Comparison of ENCODE assay signal across 8 cellular contexts in genomic region chr11:60251485-60252207, GRCh38. TPM values are rescaled to one million over a fixed set of nuclear protein-coding genes. Genes with fewer than 3 reads are reported as not detected.
DNase-seq lines count a peak whose midpoint lies in the region; ATAC-seq and TF ChIP-seq lines count a peak whose summit lies in the region.

No MANE protein-coding gene starts in this region.

- H3K4me3 ChIP-seq in HAP-1 (no peak overlapping the region), SJCRH30 (no peak overlapping the region), tibial nerve (no peak overlapping the region)

- in situ Hi-C loops in HAP-1 (cut with MboI; ENCODE audit: low sequenced_read_pairs) = loop anchor here (10.0 kb wide), 1 partner anchor 427 kb away; no protein-coding TSS in a partner anchor

- H3K27me3 ChIP-seq in HAP-1 (ENCODE audit: low read depth) (no peaks in the 10 kb centered on the region), SJCRH30 (no peaks in the 10 kb centered on the region), tibial nerve (no peaks in the 10 kb centered on the region)

- peaks cover 3% of the 10 kb centered on the region; the same call in 1 of the 2 replicates for H3K4me1 ChIP-seq in HAP-1
- no peaks in the 10 kb centered on the region for H3K4me1 ChIP-seq in SJCRH30
- H3K4me1 ChIP-seq in tibial nerve = peaks cover 0 to 8% (median 0%) of the 10 kb centered on the region in 4 donors

- H3K27ac ChIP-seq in C4-2B = no peak overlapping the region
- H3K27ac ChIP-seq in SJCRH30 = no peak overlapping the region
- peak overlapping the region in 1 of 4 donors; percentile 62 for H3K27ac ChIP-seq in tibial nerve

- TF ChIP-seq CTCF in C4-2B (conservative IDR thresholded peaks at IDR 0.05) (peak; percentile 21), tibial nerve (IDR thresholded peaks at IDR 0.05) (peak in 4 of 5 experiments; percentile 28 to 41 (median 34))

- DNase-seq in HAP-1 (ENCODE audit: low spot score in 2 of 2) (peak; percentile 72 to 74), SJCRH30 (peak; percentile 31 to 80), left cardiac atrium (no peak), tibial nerve (ENCODE audit: low spot score in 2 of 2) (peak in 1 of 2 donors; percentile 36), NCI-H510A (lab: John Stamatoyannopoulos, UW) (no peak)

- H3K9me3 ChIP-seq in HAP-1 = 0 out of 2 replicates have a peak, but pooled peaks cover 2% of the 10 kb centered on the region
- H3K9me3 ChIP-seq in SJCRH30 (replicated peaks) = no peaks in the 10 kb centered on the region
- peaks cover 0 to 8% (median 0%) of the 10 kb centered on the region in 4 donors for H3K9me3 ChIP-seq in tibial nerve

- no peak for TF ChIP-seq POLR2A in tibial nerve (IDR thresholded peaks at IDR 0.05)

- 42% methylated on average over 6 of the region's 6 CpGs for WGBS in tibial nerve, 2 donors

- TF ChIP-seq EP300 in tibial nerve (IDR thresholded peaks at IDR 0.05) = no peak

- intact Hi-C loops in left cardiac atrium (cut with DNase I) = no loop called here

- H3K36me3 ChIP-seq in HAP-1 (replicated peaks) = no peaks in the 10 kb centered on the region
- no peaks in the 10 kb centered on the region for H3K36me3 ChIP-seq in SJCRH30
- no peaks in the 10 kb centered on the region for H3K36me3 ChIP-seq in tibial nerve

- ATAC-seq in left cardiac atrium = peak; percentile 68 to 72
- no peak for ATAC-seq in GM21528 (IDR thresholded peaks at IDR 0.05; ENCODE audit: low FRiP score, unreplicated experiment)
- no peak for ATAC-seq in GM21786 (IDR thresholded peaks at IDR 0.05; ENCODE audit: unreplicated experiment)

RNA-seq across cellular contexts. Expression of gene MS4A4E, which starts 8.7 kb away (rescaled TPM):
- total RNA-seq in SJCRH30 (2014; rRNA removed; shearing (Covaris generic)) = not detected in 2 replicates
- 1 to 10 TPM in 1 of 2 donors, under 1 TPM in 1; 0.52 to 3.1 TPM for total RNA-seq in left cardiac atrium
- total RNA-seq in tibial nerve = 10 to 100 TPM in 3 of 4 donors, 1 to 10 TPM in 1; 4.8 to 15.9 (median 13.2) TPM

RNA-seq across cellular contexts. Expression of gene MS4A4A, which starts 28.8 kb away (rescaled TPM):
- total RNA-seq in SJCRH30 (2014; rRNA removed; shearing (Covaris generic)) = not detected in 2 replicates
- total RNA-seq in left cardiac atrium (10 to 100 TPM; 26.4 to 43.9 TPM), tibial nerve (10 to 100 TPM; 27.8 to 55.8 (median 38.3) TPM)

Comparison
In these comparisons a context has a peak if more than half of its experiments do, and no peak if none do; other contexts are left out.
1. DNase-seq: peak in HAP-1 (2 of 2) and SJCRH30 (2 of 2); none in left cardiac atrium (single experiment) and NCI-H510A (single experiment).
2. ATAC-seq: peak in left cardiac atrium (2 of 2); none in GM21528 (single experiment) and GM21786 (single experiment).
3. RNA of gene MS4A4A, which starts 28.8 kb away (total RNA-seq): 26.4 to 43.9 TPM in left cardiac atrium and 27.8 to 55.8 TPM in tibial nerve; not detected in SJCRH30; every median in the first group is over 10 times any median in the second.